In the genomic region with DNA sequence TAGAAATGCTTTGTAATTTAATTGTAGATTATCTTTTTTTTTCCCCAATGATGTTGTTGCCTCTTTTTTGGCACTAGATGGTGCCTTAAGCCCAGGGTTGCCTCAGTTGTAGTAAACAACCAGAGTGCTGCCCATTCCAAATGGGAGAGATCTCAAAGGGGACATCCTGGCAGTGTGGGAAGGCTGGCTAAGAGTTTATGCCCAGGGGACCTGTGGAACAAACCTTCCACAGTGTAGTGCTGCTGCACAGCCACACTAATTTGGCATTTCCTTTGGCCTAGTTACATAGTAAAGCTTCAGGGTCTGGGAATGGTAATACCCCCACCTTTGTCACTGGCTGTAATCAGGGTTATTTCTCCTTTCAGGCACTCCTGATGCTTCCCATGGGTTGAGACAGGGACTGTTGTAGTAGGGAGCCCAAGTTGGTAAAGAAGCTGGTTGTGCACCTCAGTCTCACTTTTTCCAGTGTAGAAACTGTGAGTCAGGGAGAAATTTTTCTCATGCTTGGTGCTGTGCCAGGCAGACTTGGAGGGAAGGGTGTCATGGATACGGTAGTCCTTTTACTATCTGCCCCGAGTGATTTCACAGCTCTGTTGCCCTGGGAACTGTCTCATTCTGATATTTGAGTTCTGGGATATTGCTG, we compare ENCODE assay signal across 9 cellular contexts.
A peak's percentile ranks its signal among the peaks of the same experiment; 100 is the strongest.
DNase-seq lines count a peak whose midpoint lies in the region; ATAC-seq and TF ChIP-seq lines count a peak whose summit lies in the region.
"Had no signal": no experiment of that assay in that cellular context is flagged by ENCODE, and none has a peak within 500 bp of the region (broad histone marks: within the 10 kb centered on the region; RNA-seq: fewer than 3 reads in every experiment).

No MANE protein-coding gene starts in this region.

- BruUV-seq in Panc1 (replicated peaks; lab: Mats Ljungman, UMichigan), result no TSS peak

- H3K27me3 ChIP-seq in Panc1 (ENCODE audit: control insufficient read depth, insufficient read depth, low read length), result no peaks in the 10 kb centered on the region

- H3K27ac ChIP-seq in Panc1 (ENCODE audit: low read length), result no peak overlapping the region

- no peaks in the 10 kb centered on the region for H3K36me3 ChIP-seq in Panc1 (ENCODE audit: control insufficient read depth, insufficient read depth, low read length)

- peak; percentile 82 for ATAC-seq in Panc1
- no peak for ATAC-seq in GM19452 (IDR thresholded peaks at IDR 0.05; ENCODE audit: unreplicated experiment)
- no peak for ATAC-seq in HG02885 (IDR thresholded peaks at IDR 0.05; ENCODE audit: poor library complexity, unreplicated experiment)

- peaks cover 4% of the 10 kb centered on the region; the same call in 1 of the 2 replicates for H3K4me1 ChIP-seq in Panc1 (ENCODE audit: control insufficient read depth, insufficient read depth, low read length)

- H3K9me3 ChIP-seq in Panc1 (ENCODE audit: control insufficient read depth, insufficient read depth, low read depth, low read length), result peaks cover 38% of the 10 kb centered on the region

- no peak overlapping the region for H3K4me3 ChIP-seq in GM12864 (ENCODE audit: low read depth, low read length)
- no peak overlapping the region for H3K4me3 ChIP-seq in Panc1 (ENCODE audit: low read depth in 2 of 2, low read length in 2 of 2)
- H3K4me3 ChIP-seq in retinal pigment epithelial cell (ENCODE audit: low read length), result no peak overlapping the region
- H3K4me3 ChIP-seq: skin epidermis had no signal

- intact Hi-C loops in Panc1 (cut with micrococcal nuclease; ENCODE audit: unreplicated experiment), result no loop called here

- DNase-seq in GM12864 (ENCODE audit: low read depth) (no peak), Panc1 (ENCODE audit: low read depth, low spot score) (peak; percentile 71), fibroblast of gingiva (ENCODE audit: low read depth) (peak; percentile 95), retinal pigment epithelial cell (ENCODE audit: low read depth) (peak; percentile 89), GM10248 (ENCODE audit: extremely low spot score) (no peak), ecto neural progenitor cell (ENCODE audit: low spot score) (no peak)

- in situ Hi-C loops in Panc1 (cut with HindIII; ENCODE audit: low pct_unique_long_range_greater_than_20kb, low sequenced_read_pairs), result no loop called here

- CTCF ChIA-PET in Panc1 (lab: Charles Lee), result interaction anchor here (0.6 kb wide), 1 partner anchor 137 kb away, joined by 3 read pairs; no protein-coding TSS in a partner anchor
- CTCF ChIA-PET in GM10248 (lab: Yijun Ruan, JAX), result no interaction called here

- peak; percentile 20 for TF ChIP-seq CTCF in GM12864 (IDR thresholded peaks at IDR 0.05; ENCODE audit: low read depth, low read length, missing control alignments)
- peak; percentile 42 for TF ChIP-seq CTCF in Panc1 (IDR thresholded peaks at IDR 0.05)
- peak; percentile 63 for TF ChIP-seq CTCF in retinal pigment epithelial cell (conservative IDR thresholded peaks at IDR 0.05; ENCODE audit: low read depth, low read length)
- TF ChIP-seq CTCF in GM10248 (IDR thresholded peaks at IDR 0.05; ENCODE audit: control extremely low read depth, extremely low read depth, low read depth, missing control alignments), result no peak

- POLR2A ChIA-PET in Panc1 (lab: Charles Lee) (interaction anchor here (0.5 to 0.6 kb wide), 2 partner anchors 284 to 728 kb away, joined by 3 to 5 read pairs; no protein-coding TSS in a partner anchor), GM10248 (lab: Yijun Ruan, JAX) (no interaction called here)

Comparison
In these comparisons a context has a peak if more than half of its experiments do, and no peak if none do; other contexts are left out.
1. DNase-seq: peak in Panc1 (single experiment), fibroblast of gingiva (single experiment) and retinal pigment epithelial cell (single experiment); none in GM12864 (single experiment), GM10248 (single experiment) and ecto neural progenitor cell (single experiment).